Comparison of ENCODE assay signal across 1 cellular context in genomic region chr22:39524089-39524752, GRCh38.
TF ChIP-seq lines count a peak whose summit lies in the region.

No MANE protein-coding gene starts in this region.

TF ChIP-seq in A549, 52 proteins besides CTCF, POLR2A, EP300 and RAD21 (continued from another document):
- no peak for TF ChIP-seq CHD2 (IDR thresholded peaks at IDR 0.05; ENCODE audit: low read length, partially characterized antibody)
